1 cellular context compared by ENCODE assay signal in the genomic region with DNA sequence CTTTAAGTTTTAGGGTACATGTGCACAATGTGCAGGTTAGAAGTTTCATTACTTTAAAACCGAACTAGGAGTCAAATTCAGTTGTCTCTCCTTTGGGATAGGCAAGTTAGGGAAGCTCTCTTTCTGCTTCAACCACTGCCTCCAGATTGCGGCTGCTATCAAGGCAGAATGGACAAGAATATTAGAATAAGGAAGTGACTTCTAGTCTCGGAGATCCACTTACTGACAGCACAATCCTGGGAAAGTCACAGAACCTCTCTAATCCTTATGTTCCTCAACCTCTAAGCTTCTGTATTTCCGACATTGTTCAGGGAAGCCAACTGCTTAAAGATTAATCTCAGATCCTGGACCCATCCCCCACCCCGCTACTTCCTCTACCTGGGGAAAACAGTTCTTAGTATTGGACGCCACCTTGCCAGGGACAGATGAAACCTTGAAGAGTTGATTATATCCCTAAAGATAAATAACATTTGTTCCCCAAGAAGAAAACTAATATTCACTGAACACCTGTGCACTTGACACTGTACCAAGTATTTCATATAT.
TF ChIP-seq lines count a peak whose summit lies in the region.

No MANE protein-coding gene starts in this region.

TF ChIP-seq in H1, 55 proteins besides CTCF, POLR2A, EP300 and RAD21 (continued from another document):
- TF ChIP-seq TBP (IDR thresholded peaks at IDR 0.05; ENCODE audit: low read depth, low read length) (no peak), CBX5 (IDR thresholded peaks at IDR 0.05; ENCODE audit: low read depth, low read length) (no peak), SIRT6 (IDR thresholded peaks at IDR 0.05; ENCODE audit: low read length) (no peak), YY1 (IDR thresholded peaks at IDR 0.05; ENCODE audit: low read depth, low read length) (no peak), HDAC2 (IDR thresholded peaks at IDR 0.05; ENCODE audit: borderline replicate concordance in 1 of 2, low read depth in 2 of 2, low read length in 2 of 2) (no peak), TAF1 (IDR thresholded peaks at IDR 0.05; ENCODE audit: low read depth, low read length) (no peak), KDM1A (IDR thresholded peaks at IDR 0.05; ENCODE audit: borderline replicate concordance, low read length) (no peak)
